Comparison of ENCODE assay signal across 26 cellular contexts in genomic region chr12:101908395-101908794, GRCh38. TPM values are rescaled to one million over a fixed set of nuclear protein-coding genes. Genes with fewer than 3 reads are reported as not detected.
DNase-seq lines count a peak whose midpoint lies in the region; ATAC-seq and TF ChIP-seq lines count a peak whose summit lies in the region.
"Had no signal": no experiment of that assay in that cellular context is flagged by ENCODE, and none has a peak within 500 bp of the region (broad histone marks: within the 10 kb centered on the region; RNA-seq: fewer than 3 reads in every experiment).

No MANE protein-coding gene starts in this region.

- TF ChIP-seq CTCF in LNCaP clone FGC (IDR thresholded peaks at IDR 0.05; ENCODE audit: control insufficient read depth, extremely low read depth, insufficient read depth) (no peak), CD14-positive monocyte (IDR thresholded peaks at IDR 0.05) (no peak)

- in situ Hi-C loops in ACHN (cut with HindIII; ENCODE audit: low pct_ligation_motif_present, low pct_unique_long_range_greater_than_20kb, low sequenced_read_pairs) = no loop called here

- no peaks in the 10 kb centered on the region for H3K27me3 Mint-ChIP-seq in CD14-positive monocyte (ENCODE audit: low read depth in 3 of 3)

- ATAC-seq in stimulated activated effector memory CD8-positive, alpha-beta T cell treated with anti-CD3 and anti-CD28 coated beads, Interleukin-12 subunit alpha, Interleukin-12 subunit beta, amount 100 ng/mL, for 72 hours = no peak
- ATAC-seq in HG02763 (IDR thresholded peaks at IDR 0.05; ENCODE audit: unreplicated experiment) = no peak
- ATAC-seq: gastrocnemius medialis, psoas muscle had no signal

- H3K27ac Mint-ChIP-seq in stimulated activated effector memory CD8-positive, alpha-beta T cell treated with anti-CD3 and anti-CD28 coated beads, Interleukin-12 subunit alpha, Interleukin-12 subunit beta, amount 100 ng/mL, for 72 hours = peak overlapping the region; percentile 7
- peak overlapping the region in 2 of 7 donors; percentile 57 to 84 for H3K27ac Mint-ChIP-seq in CD14-positive monocyte
- H3K27ac Mint-ChIP-seq: CD4-positive, CD25-positive, alpha-beta regulatory T cell; endodermal cell; T-helper 1 cell treated with Interleukin-12 subunit alpha and Interleukin-12 subunit beta and Interleukin-4 antibody, amounts not matched to agents 30 μg/mL and 1 μg/mL, for 36 hours had no signal

- DNase-seq in DMS53 treated with DMSO at 0.1 percent for 48 hours (lab: John Stamatoyannopoulos, UW; ENCODE audit: unreplicated experiment) = peak; percentile 38
- DNase-seq in LNCaP clone FGC (ENCODE audit: low read depth) = peak; percentile 67
- peak; percentile 60 for DNase-seq in islet precursor cell
- no peak for DNase-seq in stimulated activated effector memory CD8-positive, alpha-beta T cell treated with anti-CD3 and anti-CD28 coated beads, Interleukin-12 subunit alpha, Interleukin-12 subunit beta, amount 100 ng/mL, for 72 hours (ENCODE audit: low spot score in 2 of 2)
- DNase-seq in CD14-positive monocyte (ENCODE audit: low spot score) = no peak
- no peak for DNase-seq in ACHN
- DNase-seq: activated CD4-positive, alpha-beta T cell treated with anti-CD3 and anti-CD28 coated beads for 4 hours; activated naive CD4-positive, alpha-beta T cell treated with Interleukin-2 at 50 U/mL for 16 hours; activated T-cell treated with anti-CD3 and anti-CD28 coated beads, Interleukin-2, amount 50 U/mL, for 48 hours; CD4-positive, CD25-positive, alpha-beta regulatory T cell; colonic mucosa; DMS153; gastrocnemius medialis; GDM1; GM23248; KG1; MV-4-11; NCI-H2171; NCI-H524; psoas muscle; RPMI8226 had no signal

- H3K4me1 Mint-ChIP-seq in stimulated activated effector memory CD8-positive, alpha-beta T cell treated with anti-CD3 and anti-CD28 coated beads, Interleukin-12 subunit alpha, Interleukin-12 subunit beta, amount 100 ng/mL, for 72 hours = no peaks in the 10 kb centered on the region
- H3K4me1 Mint-ChIP-seq in CD14-positive monocyte = peaks cover 28% of the 10 kb centered on the region
- H3K4me1 Mint-ChIP-seq: CD4-positive, CD25-positive, alpha-beta regulatory T cell; endodermal cell had no signal

- intact Hi-C loops in CD14-positive monocyte (cut with micrococcal nuclease) = loop anchor here in 1 of 2 donors (10.0 kb wide), 1 partner anchor 54 kb away; no protein-coding TSS in a partner anchor

- H3K36me3 Mint-ChIP-seq in stimulated activated effector memory CD8-positive, alpha-beta T cell treated with anti-CD3 and anti-CD28 coated beads, Interleukin-12 subunit alpha, Interleukin-12 subunit beta, amount 100 ng/mL, for 72 hours = no peaks in the 10 kb centered on the region
- peaks cover 27 to 50% of the 10 kb centered on the region in 2 donors for H3K36me3 Mint-ChIP-seq in CD14-positive monocyte

- H3K4me3 ChIP-seq in LNCaP clone FGC (ENCODE audit: low read depth, low read length) = no peak overlapping the region
- H3K4me3 ChIP-seq: colonic mucosa, gastrocnemius medialis, GM23248, psoas muscle, SK-N-MC, suprapubic skin had no signal

- H3K9me3 Mint-ChIP-seq in stimulated activated effector memory CD8-positive, alpha-beta T cell treated with anti-CD3 and anti-CD28 coated beads, Interleukin-12 subunit alpha, Interleukin-12 subunit beta, amount 100 ng/mL, for 72 hours = no peaks in the 10 kb centered on the region
- H3K9me3 Mint-ChIP-seq in CD14-positive monocyte = no peaks in the 10 kb centered on the region
- H3K9me3 Mint-ChIP-seq: CD4-positive, CD25-positive, alpha-beta regulatory T cell; endodermal cell; T-helper 1 cell treated with Interleukin-12 subunit alpha and Interleukin-12 subunit beta and Interleukin-4 antibody, amounts not matched to agents 30 μg/mL and 1 μg/mL, for 36 hours had no signal

- H3K4me3 Mint-ChIP-seq in stimulated activated effector memory CD8-positive, alpha-beta T cell treated with anti-CD3 and anti-CD28 coated beads, Interleukin-12 subunit alpha, Interleukin-12 subunit beta, amount 100 ng/mL, for 72 hours = no peak overlapping the region
- no peak overlapping the region for H3K4me3 Mint-ChIP-seq in CD14-positive monocyte
- H3K4me3 Mint-ChIP-seq: CD4-positive, CD25-positive, alpha-beta regulatory T cell; endodermal cell; T-helper 1 cell treated with Interleukin-12 subunit alpha and Interleukin-12 subunit beta and Interleukin-4 antibody, amounts not matched to agents 30 μg/mL and 1 μg/mL, for 36 hours had no signal

RNA-seq across cellular contexts. Expression of gene DRAM1, which starts 31.0 kb away (rescaled TPM):
- polyA plus RNA-seq in CD14-positive monocyte = 10 to 100 TPM; 43.0 to 49.7 TPM

Comparison
In these comparisons a context has a peak if more than half of its experiments do, and no peak if none do; other contexts are left out.
1. DNase-seq: peak in DMS53 treated with DMSO at 0.1 percent for 48 hours (single experiment), LNCaP clone FGC (single experiment) and islet precursor cell (single experiment); none in stimulated activated effector memory CD8-positive, alpha-beta T cell treated with anti-CD3 and anti-CD28 coated beads, Interleukin-12 subunit alpha, Interleukin-12 subunit beta, amount 100 ng/mL, for 72 hours (0 of 2), CD14-positive monocyte (single experiment) and ACHN (single experiment).